8 cellular contexts compared by ENCODE assay signal in genomic region chr3:44511238-44511567, GRCh38. TPM values are rescaled to one million over a fixed set of nuclear protein-coding genes. Genes with fewer than 3 reads are reported as not detected.
A peak's percentile ranks its signal among the peaks of the same experiment; 100 is the strongest.
DNase-seq lines count a peak whose midpoint lies in the region; ATAC-seq and TF ChIP-seq lines count a peak whose summit lies in the region.

No MANE protein-coding gene starts in this region.

- intact Hi-C loops in activated CD4-positive, alpha-beta T cell treated with anti-CD3 and anti-CD28 coated beads for 36 hours (cut with DNase I, micrococcal nuclease), result loop anchor here (1.0 to 5.0 kb wide), 4 partner anchors 42 to 189 kb away; partner anchors contain the start of gene TCAIM (in 1 of the 2)
- intact Hi-C loops in left colon (cut with DNase I, micrococcal nuclease), result no loop called here
- intact Hi-C loops in testis (cut with DNase I; ENCODE audit: low total_unique reads), result no loop called here

- WGBS in testis, 2 donors, result 17 to 19% methylated on average over 4 of the region's 4 CpGs

- no peaks in the 10 kb centered on the region for H3K27me3 ChIP-seq in testis

- H3K9me3 ChIP-seq in testis, result no peaks in the 10 kb centered on the region

- no peaks in the 10 kb centered on the region for H3K27me3 Mint-ChIP-seq in activated CD4-positive, alpha-beta T cell treated with anti-CD3 and anti-CD28 coated beads for 36 hours
- no peaks in the 10 kb centered on the region for H3K27me3 Mint-ChIP-seq in activated naive CD8-positive, alpha-beta T cell treated with anti-CD3 and anti-CD28 coated beads, Interleukin-2, amount 50 U/mL, for 24 hours

- POLR2A ChIA-PET in activated CD4-positive, alpha-beta T cell treated with anti-CD3 and anti-CD28 coated beads for 36 hours (lab: Charles Lee), result interaction anchor here (1.1 to 1.3 kb wide), 2 partner anchors 33 to 72 kb away, joined by 3 to 6 read pairs; no protein-coding TSS in a partner anchor

- no peak for ATAC-seq in activated CD4-positive, alpha-beta T cell treated with anti-CD3 and anti-CD28 coated beads for 36 hours
- ATAC-seq in activated naive CD8-positive, alpha-beta T cell treated with anti-CD3 and anti-CD28 coated beads, Interleukin-2, amount 50 U/mL, for 24 hours, result no peak
- ATAC-seq in left colon, result peak; percentile 11

- peaks cover 13% of the 10 kb centered on the region for H3K36me3 Mint-ChIP-seq in activated CD4-positive, alpha-beta T cell treated with anti-CD3 and anti-CD28 coated beads for 36 hours (ENCODE audit: low read depth)
- H3K36me3 Mint-ChIP-seq in activated naive CD8-positive, alpha-beta T cell treated with anti-CD3 and anti-CD28 coated beads, Interleukin-2, amount 50 U/mL, for 24 hours (ENCODE audit: low read depth), result peaks cover 10% of the 10 kb centered on the region

- no peak for DNase-seq in activated CD4-positive, alpha-beta T cell treated with anti-CD3 and anti-CD28 coated beads for 36 hours
- DNase-seq in activated CD4-positive, alpha-beta T cell treated with anti-CD3 and anti-CD28 coated beads for 1 hour, result no peak
- DNase-seq in activated naive CD8-positive, alpha-beta T cell treated with anti-CD3 and anti-CD28 coated beads, Interleukin-2, amount 50 U/mL, for 24 hours, result no peak
- DNase-seq in left colon (peak in 1 of 2 donors; percentile 27), testis (peak; percentile 20), NCI-H1092 treated with DMSO at 0.1 percent for 48 hours (lab: John Stamatoyannopoulos, UW) (no peak), GM10266 (ENCODE audit: extremely low spot score) (no peak), NCI-H2171 treated with DMSO at 0.1 percent for 48 hours (lab: John Stamatoyannopoulos, UW) (no peak)

- peaks cover 30% of the 10 kb centered on the region for H3K4me1 Mint-ChIP-seq in activated CD4-positive, alpha-beta T cell treated with anti-CD3 and anti-CD28 coated beads for 36 hours
- peaks cover 36% of the 10 kb centered on the region for H3K4me1 Mint-ChIP-seq in activated naive CD8-positive, alpha-beta T cell treated with anti-CD3 and anti-CD28 coated beads, Interleukin-2, amount 50 U/mL, for 24 hours

- no peaks in the 10 kb centered on the region for H3K4me1 ChIP-seq in testis

- H3K4me3 Mint-ChIP-seq in activated CD4-positive, alpha-beta T cell treated with anti-CD3 and anti-CD28 coated beads for 36 hours, result peak overlapping the region; percentile 77
- H3K4me3 Mint-ChIP-seq in activated naive CD8-positive, alpha-beta T cell treated with anti-CD3 and anti-CD28 coated beads, Interleukin-2, amount 50 U/mL, for 24 hours, result peak overlapping the region; percentile 88

- no peaks in the 10 kb centered on the region for H3K36me3 ChIP-seq in testis (ENCODE audit: low read depth, missing control alignments)

- H3K27ac ChIP-seq in testis, result peak overlapping the region; percentile 71 to 92

- H3K27ac Mint-ChIP-seq in activated CD4-positive, alpha-beta T cell treated with anti-CD3 and anti-CD28 coated beads for 36 hours, result peak overlapping the region; percentile 90
- H3K27ac Mint-ChIP-seq in activated naive CD8-positive, alpha-beta T cell treated with anti-CD3 and anti-CD28 coated beads, Interleukin-2, amount 50 U/mL, for 24 hours, result peak overlapping the region; percentile 91

- CTCF ChIA-PET in activated CD4-positive, alpha-beta T cell treated with anti-CD3 and anti-CD28 coated beads for 36 hours (lab: Charles Lee), result interaction anchor here (0.6 to 1.2 kb wide), 7 partner anchors 10 to 370 kb away, joined by 3 to 5 read pairs (median 3); no protein-coding TSS in a partner anchor

- peaks cover 2% of the 10 kb centered on the region for H3K9me3 Mint-ChIP-seq in activated CD4-positive, alpha-beta T cell treated with anti-CD3 and anti-CD28 coated beads for 36 hours (ENCODE audit: low read depth)
- peaks cover 6% of the 10 kb centered on the region for H3K9me3 Mint-ChIP-seq in activated naive CD8-positive, alpha-beta T cell treated with anti-CD3 and anti-CD28 coated beads, Interleukin-2, amount 50 U/mL, for 24 hours

- TF ChIP-seq POLR2A in testis (IDR thresholded peaks at IDR 0.05), result no peak

- TF ChIP-seq CTCF in testis (IDR thresholded peaks at IDR 0.05), result no peak
- TF ChIP-seq CTCF in GM10266 (IDR thresholded peaks at IDR 0.05; ENCODE audit: control insufficient read depth, insufficient read depth, low read depth, missing control alignments), result no peak

- H3K4me3 ChIP-seq in testis, result peak overlapping the region; percentile 82 to 83

RNA-seq across cellular contexts. Expression of gene ZNF445, which starts 33.7 kb away (rescaled TPM):
- 10 to 100 TPM; 13.2 to 16.3 TPM for total RNA-seq in activated CD4-positive, alpha-beta T cell treated with anti-CD3 and anti-CD28 coated beads for 36 hours
- total RNA-seq in left colon (10 to 100 TPM; 13.4 to 14.7 TPM), testis (10 to 100 TPM; 15.0 to 15.8 TPM)
- 8.5 TPM for polyA plus RNA-seq in testis (ENCODE audit: insufficient read depth, low read depth, low replicate concordance)

RNA-seq across cellular contexts. Expression of gene ZKSCAN7, which starts 43.8 kb away (rescaled TPM):
- total RNA-seq in activated CD4-positive, alpha-beta T cell treated with anti-CD3 and anti-CD28 coated beads for 36 hours, result 1 to 10 TPM; 2.0 TPM
- total RNA-seq in left colon, result 1 to 10 TPM; 1.1 TPM
- total RNA-seq in testis, result 10 to 100 TPM; 20.1 to 26.4 TPM
- 11.5 TPM for polyA plus RNA-seq in testis (ENCODE audit: insufficient read depth, low read depth, low replicate concordance)

Comparison
In these comparisons a context has a peak if more than half of its experiments do, and no peak if none do; other contexts are left out.
1. RNA of gene ZKSCAN7, which starts 43.8 kb away (total RNA-seq): 20.1 to 26.4 TPM in testis; 2.0 TPM in activated CD4-positive, alpha-beta T cell treated with anti-CD3 and anti-CD28 coated beads for 36 hours and 1.1 TPM in left colon; every median in the first group is over 4 times any median in the second.
2. intact Hi-C loops: an anchor here in activated CD4-positive, alpha-beta T cell treated with anti-CD3 and anti-CD28 coated beads for 36 hours (1.0 to 5.0 kb wide); none called in left colon and testis.